In genomic region chr6:164928041-164928321, GRCh38 we compare ENCODE assay signal across 16 cellular contexts.
A peak's percentile ranks its signal among the peaks of the same experiment; 100 is the strongest.
DNase-seq lines count a peak whose midpoint lies in the region; ATAC-seq and TF ChIP-seq lines count a peak whose summit lies in the region.
"Had no signal": no experiment of that assay in that cellular context is flagged by ENCODE, and none has a peak within 500 bp of the region (broad histone marks: within the 10 kb centered on the region; RNA-seq: fewer than 3 reads in every experiment).

No MANE protein-coding gene starts in this region.

- no peaks in the 10 kb centered on the region for H3K9me3 ChIP-seq in skeletal muscle satellite cell (replicated peaks; ENCODE audit: low read length)
- H3K9me3 ChIP-seq: pancreas, uterus had no signal

- CTCF ChIA-PET in Calu3 (lab: Charles Lee) = interaction anchor here (1.0 kb wide), 1 partner anchor 304 kb away, joined by 3 read pairs; no protein-coding TSS in a partner anchor

- H3K9me3 Mint-ChIP-seq in Calu3 (ENCODE audit: low read depth, unreplicated experiment) = no peaks in the 10 kb centered on the region
- H3K9me3 Mint-ChIP-seq: activated naive CD8-positive, alpha-beta T cell treated with anti-CD3 and anti-CD28 coated beads for 36 hours had no signal

- H3K4me3 ChIP-seq in astrocyte of the spinal cord (ENCODE audit: low read depth, low read length) (peak overlapping the region; percentile 6), skeletal muscle satellite cell (ENCODE audit: low read length) (peak overlapping the region; percentile 65)
- H3K4me3 ChIP-seq: pancreas, smooth muscle cell, uterus had no signal

- no peaks in the 10 kb centered on the region for H3K27me3 ChIP-seq in layer of hippocampus (ENCODE audit: control insufficient read depth, insufficient read depth, low read length)
- no peaks in the 10 kb centered on the region for H3K27me3 ChIP-seq in skeletal muscle satellite cell (ENCODE audit: control insufficient read depth, insufficient read depth, low read length)
- H3K27me3 ChIP-seq: pancreas, uterus had no signal

- no peaks in the 10 kb centered on the region for H3K36me3 ChIP-seq in skeletal muscle satellite cell (ENCODE audit: insufficient read depth, low read length)
- H3K36me3 ChIP-seq: pancreas, uterus had no signal

- no peaks in the 10 kb centered on the region for H3K36me3 Mint-ChIP-seq in Calu3 (ENCODE audit: insufficient read depth, unreplicated experiment)
- H3K36me3 Mint-ChIP-seq: activated naive CD8-positive, alpha-beta T cell treated with anti-CD3 and anti-CD28 coated beads for 36 hours; CD14-positive monocyte had no signal

- peak overlapping the region; percentile 83 for H3K4me2 ChIP-seq in skeletal muscle satellite cell (ENCODE audit: low read length)

- in situ Hi-C loops in astrocyte of the spinal cord (cut with HindIII; ENCODE audit: low sequenced_read_pairs) = no loop called here

- no peak for TF ChIP-seq CTCF in astrocyte of the spinal cord (IDR thresholded peaks at IDR 0.05; ENCODE audit: low read depth, low read length)
- TF ChIP-seq CTCF in Calu3 (IDR thresholded peaks at IDR 0.05; ENCODE audit: unreplicated experiment) = no peak

- H3K27ac Mint-ChIP-seq in Calu3 (ENCODE audit: unreplicated experiment) = no peak overlapping the region
- H3K27ac Mint-ChIP-seq: activated naive CD8-positive, alpha-beta T cell treated with anti-CD3 and anti-CD28 coated beads for 36 hours; activated T-helper 1 cell treated with anti-CD3 and anti-CD28 coated beads, Interleukin-12 subunit alpha, Interleukin-12 subunit beta, Interleukin-2, Interleukin-4 antibody, amounts not matched to agents 30 ng/mL and 10 ng/mL and 1 ng/mL, durations not matched to agents 14 hours and 24 hours and 36 hours; CD14-positive monocyte had no signal

- ATAC-seq in GM21360 (IDR thresholded peaks at IDR 0.05; ENCODE audit: unreplicated experiment) = no peak

- H3K4me1 Mint-ChIP-seq in Calu3 (ENCODE audit: low read depth, unreplicated experiment) = no peaks in the 10 kb centered on the region
- H3K4me1 Mint-ChIP-seq: activated naive CD8-positive, alpha-beta T cell treated with anti-CD3 and anti-CD28 coated beads for 36 hours; CD14-positive monocyte had no signal

- H3K27ac ChIP-seq in layer of hippocampus (ENCODE audit: low read depth, low read length) = peak overlapping the region; percentile 27
- H3K27ac ChIP-seq: HL-60, pancreas, uterus had no signal

- no peak overlapping the region for H3K4me3 Mint-ChIP-seq in Calu3 (ENCODE audit: low read depth, unreplicated experiment)
- H3K4me3 Mint-ChIP-seq: activated naive CD8-positive, alpha-beta T cell treated with anti-CD3 and anti-CD28 coated beads for 36 hours; activated T-helper 1 cell treated with anti-CD3 and anti-CD28 coated beads, Interleukin-12 subunit alpha, Interleukin-12 subunit beta, Interleukin-2, Interleukin-4 antibody, amounts not matched to agents 30 ng/mL and 10 ng/mL and 1 ng/mL, durations not matched to agents 14 hours and 24 hours and 36 hours; CD14-positive monocyte had no signal

- no peaks in the 10 kb centered on the region for H3K27me3 Mint-ChIP-seq in Calu3 (ENCODE audit: unreplicated experiment)
- H3K27me3 Mint-ChIP-seq: activated naive CD8-positive, alpha-beta T cell treated with anti-CD3 and anti-CD28 coated beads for 36 hours had no signal

- intact Hi-C loops in Calu3 (cut with micrococcal nuclease; ENCODE audit: unreplicated experiment) = loop anchor here (5.0 to 10.0 kb wide), 5 partner anchors 119 to 1743 kb away; no protein-coding TSS in a partner anchor

- no TSS peak for BruUV-seq in Calu3 (replicated peaks; lab: Mats Ljungman, UMichigan)

- H3K4me1 ChIP-seq in skeletal muscle satellite cell (ENCODE audit: control insufficient read depth, insufficient read depth, low read length) = peaks cover 8% of the 10 kb centered on the region
- H3K4me1 ChIP-seq: pancreas, uterus had no signal

- DNase-seq in NCI-H146 (lab: John Stamatoyannopoulos, UW) (peak; percentile 43), NCI-H146 treated with DMSO at 0.1 percent for 48 hours (lab: John Stamatoyannopoulos, UW; ENCODE audit: unreplicated experiment) (no peak), astrocyte of the spinal cord (ENCODE audit: low read depth, low spot score) (no peak), NCI-H82 (lab: John Stamatoyannopoulos, UW) (no peak), Calu3 (no peak)
- DNase-seq: NCI-H226 had no signal

- H3K9ac ChIP-seq in skeletal muscle satellite cell (ENCODE audit: low read depth, low read length) = peak overlapping the region; percentile 19
